In the genomic region with DNA sequence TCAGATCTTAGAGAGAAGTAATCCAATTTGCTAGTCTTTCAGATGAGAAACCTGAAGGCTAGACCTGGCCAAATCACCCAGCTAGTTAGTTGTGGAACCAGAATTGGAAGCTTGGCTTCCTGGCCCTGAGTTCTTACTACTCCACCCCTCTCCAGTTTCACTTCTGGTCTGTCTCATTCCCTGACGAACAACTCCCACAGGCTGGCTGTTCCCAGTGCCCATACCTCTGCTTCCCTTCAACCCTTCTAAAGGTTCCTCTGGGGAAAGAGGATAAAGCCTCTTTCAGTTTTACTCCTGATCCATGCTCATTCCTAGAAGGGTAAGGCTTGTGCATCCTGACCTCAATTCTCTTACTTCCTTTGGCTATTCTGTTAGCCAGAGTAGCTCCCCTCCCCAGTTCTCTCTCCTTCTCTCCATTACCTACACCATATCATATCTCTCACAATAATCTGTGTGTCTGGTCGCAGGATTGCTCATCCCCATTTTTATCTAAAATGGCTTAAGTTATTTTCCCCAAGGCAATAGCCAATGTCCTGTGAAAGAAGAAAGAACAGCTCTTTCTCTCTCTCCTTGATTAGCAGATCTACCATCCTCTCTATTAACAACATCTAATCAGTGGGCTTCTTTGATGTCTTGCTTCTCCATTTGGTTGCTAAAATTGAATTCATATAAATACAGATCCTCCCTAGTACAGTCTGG, we compare ENCODE assay signal across 16 cellular contexts.
DNase-seq lines count a peak whose midpoint lies in the region; ATAC-seq and FAIRE-seq lines count a peak whose summit lies in the region.
"Had no signal": no experiment of that assay in that cellular context is flagged by ENCODE, and none has a peak within 500 bp of the region (broad histone marks: within the 10 kb centered on the region; RNA-seq: fewer than 3 reads in every experiment).

No MANE protein-coding gene starts in this region.

- ATAC-seq in left colon: peak; percentile 26
- no peak for ATAC-seq in GM18861 (IDR thresholded peaks at IDR 0.05; ENCODE audit: unreplicated experiment)
- ATAC-seq: K562 had no signal

- WGBS in small intestine, 3 donors: 35 to 52% (median 45%) methylated on average over 2 of the region's 2 CpGs

- intact Hi-C loops in left colon (cut with DNase I, micrococcal nuclease): no loop called here

- peak; percentile 12 for DNase-seq in COLO829 (ENCODE audit: low spot score)
- peak; percentile 2 for DNase-seq in OCI-M1 (lab: John Stamatoyannopoulos, UW)
- DNase-seq in left colon: no peak
- DNase-seq in small intestine: peak; percentile 11
- no peak for DNase-seq in T-helper 9 cell
- DNase-seq in glomerular visceral epithelial cell (ENCODE audit: extremely low spot score): no peak
- DNase-seq: ACHN, AML-193, EL, NCI-H1048, NCI-H2107, NCI-H446, NCI-H748 treated with DMSO at 0.1 percent for 48 hours had no signal

- H3K27ac ChIP-seq in small intestine (ENCODE audit: low read depth in 1 of 2, low read length in 1 of 2): no peak overlapping the region
- H3K27ac ChIP-seq: SK-N-MC had no signal

- no peaks in the 10 kb centered on the region for H3K27me3 ChIP-seq in small intestine (ENCODE audit: control insufficient read depth in 2 of 2, insufficient read depth in 2 of 2, low read length in 2 of 2)

- FAIRE-seq in small intestine (lab: Jason Lieb, UNC): no peak
- FAIRE-seq: K562 had no signal

- H3K9me3 ChIP-seq in small intestine (ENCODE audit: control insufficient read depth, low read depth): no peaks in the 10 kb centered on the region

- no peak overlapping the region for H3K4me3 ChIP-seq in small intestine (ENCODE audit: low read depth in 1 of 2, low read length in 2 of 2)
- H3K4me3 ChIP-seq: K562, SK-N-MC had no signal

- no peaks in the 10 kb centered on the region for H3K4me1 ChIP-seq in small intestine (ENCODE audit: control insufficient read depth in 2 of 2, insufficient read depth in 1 of 2, low read depth in 1 of 2, low read length in 1 of 2)

- no peaks in the 10 kb centered on the region for H3K36me3 ChIP-seq in small intestine (ENCODE audit: control insufficient read depth in 2 of 2, insufficient read depth in 2 of 2, low read length in 2 of 2)

Comparison
In these comparisons a context has a peak if more than half of its experiments do, and no peak if none do; other contexts are left out.
1. DNase-seq: peak in COLO829 (single experiment), OCI-M1 (single experiment) and small intestine (single experiment); none in left colon (0 of 2), T-helper 9 cell (single experiment) and glomerular visceral epithelial cell (single experiment).